In genomic region chr20:48697845-48698491, GRCh38 we compare ENCODE assay signal across 8 cellular contexts.
DNase-seq lines count a peak whose midpoint lies in the region; TF ChIP-seq lines count a peak whose summit lies in the region.

No MANE protein-coding gene starts in this region.

- H3K36me3 ChIP-seq in BE2C (no peaks in the 10 kb centered on the region), testis (ENCODE audit: low read depth, missing control alignments) (no peaks in the 10 kb centered on the region), smooth muscle cell (ENCODE audit: low read depth) (no peaks in the 10 kb centered on the region)

- no peaks in the 10 kb centered on the region for H3K9me3 Mint-ChIP-seq in immature natural killer cell

- intact Hi-C loops in testis (cut with DNase I; ENCODE audit: low total_unique reads), result no loop called here

- no peak overlapping the region for H2AFZ ChIP-seq in smooth muscle cell (ENCODE audit: low read depth)

- H3K9ac ChIP-seq in smooth muscle cell (ENCODE audit: low read depth), result no peak overlapping the region

- no peak for TF ChIP-seq CTCF in BE2C (IDR thresholded peaks at IDR 0.05; ENCODE audit: low read depth, low read length)
- TF ChIP-seq CTCF in astrocyte of the cerebellum (IDR thresholded peaks at IDR 0.05; ENCODE audit: low read depth, low read length, missing control alignments), result no peak
- TF ChIP-seq CTCF in testis (IDR thresholded peaks at IDR 0.05), result no peak
- TF ChIP-seq CTCF in smooth muscle cell (IDR thresholded peaks at IDR 0.05; ENCODE audit: borderline replicate concordance, insufficient read depth, poor library complexity, severe bottlenecking), result no peak

- no peaks in the 10 kb centered on the region for H3K79me2 ChIP-seq in smooth muscle cell (ENCODE audit: low read depth)

- H3K27ac ChIP-seq in testis, result no peak overlapping the region
- no peak overlapping the region for H3K27ac ChIP-seq in smooth muscle cell (ENCODE audit: low read depth)

- H3K27me3 Mint-ChIP-seq in immature natural killer cell (ENCODE audit: low read depth in 3 of 3), result peaks cover 0 to 20% (median 9%) of the 10 kb centered on the region in 3 donors

- H3F3A ChIP-seq in smooth muscle cell (ENCODE audit: low read depth), result peaks cover 4% of the 10 kb centered on the region

- no peaks in the 10 kb centered on the region for H3K9me3 ChIP-seq in BE2C
- H3K9me3 ChIP-seq in testis, result no peaks in the 10 kb centered on the region
- no peaks in the 10 kb centered on the region for H3K9me3 ChIP-seq in smooth muscle cell (replicated peaks; ENCODE audit: low read depth)

- H3K4me2 ChIP-seq in smooth muscle cell, result no peak overlapping the region

- 48 to 50% methylated on average over 7 to 8 of the region's 8 CpGs for WGBS in testis, 2 donors
- WGBS in smooth muscle cell (ENCODE audit: low lambda C conversion rate), result 83% methylated on average over 8 of the region's 8 CpGs

- H3K4me3 Mint-ChIP-seq in immature natural killer cell, result peak overlapping the region in 3 of 5 donors; percentile 30 to 36 (median 33)

- in situ Hi-C loops in astrocyte of the cerebellum (cut with HindIII; ENCODE audit: low sequenced_read_pairs), result no loop called here

- peak overlapping the region in 5 of 6 donors; percentile 24 to 65 (median 46) for H3K27ac Mint-ChIP-seq in immature natural killer cell

- peak; percentile 94 for DNase-seq in BE2C
- peak; percentile 67 to 69 for DNase-seq in NCI-H187 (lab: John Stamatoyannopoulos, UW)
- DNase-seq in astrocyte of the cerebellum (ENCODE audit: low read depth), result peak; percentile 69
- DNase-seq in immature natural killer cell, result no peak
- DNase-seq in testis, result peak; percentile 65
- DNase-seq in GDM1 (lab: John Stamatoyannopoulos, UW), result no peak
- no peak for DNase-seq in NCI-H446 treated with DMSO at 0.1 percent for 48 hours (lab: John Stamatoyannopoulos, UW)
- no peak for DNase-seq in smooth muscle cell (lab: John Stamatoyannopoulos, UW; ENCODE audit: unreplicated experiment)

- H3K4me1 ChIP-seq in BE2C (peaks cover 20% of the 10 kb centered on the region), testis (peaks cover 12% of the 10 kb centered on the region), smooth muscle cell (ENCODE audit: low read depth) (no peaks in the 10 kb centered on the region)

- H3K27me3 ChIP-seq in BE2C, result no peaks in the 10 kb centered on the region
- H3K27me3 ChIP-seq in testis, result no peaks in the 10 kb centered on the region
- no peaks in the 10 kb centered on the region for H3K27me3 ChIP-seq in smooth muscle cell (ENCODE audit: low read depth)

- TF ChIP-seq POLR2A in testis (IDR thresholded peaks at IDR 0.05), result no peak

- H3K4me1 Mint-ChIP-seq in immature natural killer cell, result peaks cover 83 to 90% of the 10 kb centered on the region in 2 donors

- H3K36me3 Mint-ChIP-seq in immature natural killer cell, result peaks cover 48 to 71% (median 52%) of the 10 kb centered on the region in 3 donors

- H3K4me3 ChIP-seq in BE2C (ENCODE audit: low read depth, low read length) (no peak overlapping the region), astrocyte of the cerebellum (ENCODE audit: low read depth, low read length) (no peak overlapping the region), testis (no peak overlapping the region), smooth muscle cell (no peak overlapping the region)

- H4K20me1 ChIP-seq in smooth muscle cell (ENCODE audit: low read depth), result no peaks in the 10 kb centered on the region

Comparison
In these comparisons a context has a peak if more than half of its experiments do, and no peak if none do; other contexts are left out.
1. DNase-seq: peak in BE2C (single experiment), NCI-H187 (2 of 2), astrocyte of the cerebellum (single experiment) and testis (single experiment); none in immature natural killer cell (0 of 3), GDM1 (single experiment), NCI-H446 treated with DMSO at 0.1 percent for 48 hours (single experiment) and smooth muscle cell (single experiment).